8 cellular contexts compared by ENCODE assay signal in genomic region chr15:41559489-41560177, GRCh38. TPM values are rescaled to one million over a fixed set of nuclear protein-coding genes. Genes with fewer than 3 reads are reported as not detected.
A peak's percentile ranks its signal among the peaks of the same experiment; 100 is the strongest.
DNase-seq lines count a peak whose midpoint lies in the region; ATAC-seq and TF ChIP-seq lines count a peak whose summit lies in the region.

No MANE protein-coding gene starts in this region.

- H3K4me2 ChIP-seq in hepatocyte, result peak overlapping the region; percentile 97

- no peaks in the 10 kb centered on the region for H4K20me1 ChIP-seq in hepatocyte (ENCODE audit: insufficient read depth, poor library complexity, severe bottlenecking)

- no peak for TF ChIP-seq POLR2A in sigmoid colon (IDR thresholded peaks at IDR 0.05)

- peaks cover 56% of the 10 kb centered on the region for H3K4me1 ChIP-seq in hepatocyte (ENCODE audit: insufficient read depth)
- H3K4me1 ChIP-seq in sigmoid colon, result peaks cover 0 to 20% (median 17%) of the 10 kb centered on the region in 4 donors

- H3K79me2 ChIP-seq in hepatocyte, result peaks cover 23% of the 10 kb centered on the region

- H3K9me3 ChIP-seq in hepatocyte (ENCODE audit: low read depth) (no peaks in the 10 kb centered on the region), sigmoid colon (no peaks in the 10 kb centered on the region)

- H3K4me1 Mint-ChIP-seq in stimulated activated naive CD8-positive, alpha-beta T cell treated with anti-CD3 and anti-CD28 coated beads, Interleukin-15, Interleukin-2, amounts not matched to agents 100 ng/mL and 50 ng/mL, for 24 hours (ENCODE audit: low read depth), result peaks cover 19% of the 10 kb centered on the region
- peaks cover 20% of the 10 kb centered on the region for H3K4me1 Mint-ChIP-seq in activated T-helper 2 cell treated with anti-CD3 and anti-CD28 coated beads, Interferon-gamma antibody, Interleukin-2, Interleukin-4, amounts not matched to agents 10 μg/mL and 5 μg/mL and 100 μg/mL, durations not matched to agents 14 hours and 24 hours and 36 hours (ENCODE audit: low read depth)

- no peak for ATAC-seq in stimulated activated naive CD8-positive, alpha-beta T cell treated with anti-CD3 and anti-CD28 coated beads, Interleukin-15, Interleukin-2, amounts not matched to agents 100 U/mL and 50 U/mL, for 24 hours
- no peak for ATAC-seq in GM21825 (IDR thresholded peaks at IDR 0.05; ENCODE audit: unreplicated experiment)

- no peaks in the 10 kb centered on the region for H3K36me3 Mint-ChIP-seq in stimulated activated naive CD8-positive, alpha-beta T cell treated with anti-CD3 and anti-CD28 coated beads, Interleukin-15, Interleukin-2, amounts not matched to agents 100 ng/mL and 50 ng/mL, for 24 hours (ENCODE audit: low read depth)
- H3K36me3 Mint-ChIP-seq in activated T-helper 2 cell treated with anti-CD3 and anti-CD28 coated beads, Interferon-gamma antibody, Interleukin-2, Interleukin-4, amounts not matched to agents 10 μg/mL and 5 μg/mL and 100 μg/mL, durations not matched to agents 14 hours and 24 hours and 36 hours (ENCODE audit: low read depth), result no peaks in the 10 kb centered on the region

- H3K27me3 ChIP-seq in hepatocyte (no peaks in the 10 kb centered on the region), sigmoid colon (no peaks in the 10 kb centered on the region)

- H3K9me2 ChIP-seq in hepatocyte (replicated peaks; ENCODE audit: insufficient read depth), result no peaks in the 10 kb centered on the region

- H3K36me3 ChIP-seq in hepatocyte (replicated peaks; ENCODE audit: insufficient read depth, low read depth) (no peaks in the 10 kb centered on the region), sigmoid colon (no peaks in the 10 kb centered on the region)

- H2AFZ ChIP-seq in hepatocyte, result peak overlapping the region; percentile 61

- peak overlapping the region; percentile 69 for H3K4me3 Mint-ChIP-seq in stimulated activated naive CD8-positive, alpha-beta T cell treated with anti-CD3 and anti-CD28 coated beads, Interleukin-15, Interleukin-2, amounts not matched to agents 100 ng/mL and 50 ng/mL, for 24 hours
- peak overlapping the region; percentile 75 for H3K4me3 Mint-ChIP-seq in activated T-helper 2 cell treated with anti-CD3 and anti-CD28 coated beads, Interferon-gamma antibody, Interleukin-2, Interleukin-4, amounts not matched to agents 10 μg/mL and 5 μg/mL and 100 μg/mL, durations not matched to agents 14 hours and 24 hours and 36 hours (ENCODE audit: low read depth)

- TF ChIP-seq CTCF in hepatocyte (IDR thresholded peaks at IDR 0.05; ENCODE audit: poor library complexity) (no peak), sigmoid colon (IDR thresholded peaks at IDR 0.05) (no peak)

- peak overlapping the region; percentile 86 for H3K4me3 ChIP-seq in hepatocyte
- H3K4me3 ChIP-seq in sigmoid colon, result peak overlapping the region; percentile 31 to 84 (median 66)

- H3K27me3 Mint-ChIP-seq in stimulated activated naive CD8-positive, alpha-beta T cell treated with anti-CD3 and anti-CD28 coated beads, Interleukin-15, Interleukin-2, amounts not matched to agents 100 ng/mL and 50 ng/mL, for 24 hours, result peaks cover 25% of the 10 kb centered on the region
- H3K27me3 Mint-ChIP-seq in activated T-helper 2 cell treated with anti-CD3 and anti-CD28 coated beads, Interferon-gamma antibody, Interleukin-2, Interleukin-4, amounts not matched to agents 10 μg/mL and 5 μg/mL and 100 μg/mL, durations not matched to agents 14 hours and 24 hours and 36 hours (ENCODE audit: low read depth), result peaks cover 39% of the 10 kb centered on the region

- 3% methylated on average over 18 of the region's 32 CpGs for WGBS in hepatocyte (ENCODE audit: low lambda C conversion rate, missing lambda C conversion rate)
- WGBS in sigmoid colon, 2 donors, result 6 to 9% methylated on average over 32 of the region's 32 CpGs

- no peak for TF ChIP-seq EP300 in sigmoid colon (IDR thresholded peaks at IDR 0.05)

- H3K9me3 Mint-ChIP-seq in stimulated activated naive CD8-positive, alpha-beta T cell treated with anti-CD3 and anti-CD28 coated beads, Interleukin-15, Interleukin-2, amounts not matched to agents 100 ng/mL and 50 ng/mL, for 24 hours, result no peaks in the 10 kb centered on the region
- H3K9me3 Mint-ChIP-seq in activated T-helper 2 cell treated with anti-CD3 and anti-CD28 coated beads, Interferon-gamma antibody, Interleukin-2, Interleukin-4, amounts not matched to agents 10 μg/mL and 5 μg/mL and 100 μg/mL, durations not matched to agents 14 hours and 24 hours and 36 hours, result no peaks in the 10 kb centered on the region

- H3K27ac ChIP-seq in hepatocyte (peak overlapping the region; percentile 80), sigmoid colon (peak overlapping the region; percentile 9 to 66 (median 56))

- peak overlapping the region; percentile 52 for H3K27ac Mint-ChIP-seq in stimulated activated naive CD8-positive, alpha-beta T cell treated with anti-CD3 and anti-CD28 coated beads, Interleukin-15, Interleukin-2, amounts not matched to agents 100 ng/mL and 50 ng/mL, for 24 hours
- H3K27ac Mint-ChIP-seq in activated T-helper 2 cell treated with anti-CD3 and anti-CD28 coated beads, Interferon-gamma antibody, Interleukin-2, Interleukin-4, amounts not matched to agents 10 μg/mL and 5 μg/mL and 100 μg/mL, durations not matched to agents 14 hours and 24 hours and 36 hours, result no peak overlapping the region

- DNase-seq in stimulated activated naive CD8-positive, alpha-beta T cell treated with anti-CD3 and anti-CD28 coated beads, Interleukin-15, Interleukin-2, amounts not matched to agents 100 U/mL and 50 U/mL, for 24 hours, result no peak
- no peak for DNase-seq in activated T-helper 2 cell treated with anti-CD3 and anti-CD28 coated beads, Interferon-gamma antibody, Interleukin-2, Interleukin-4, amounts not matched to agents 10 μg/mL and 5 μg/mL and 100 μg/mL, durations not matched to agents 14 hours and 24 hours and 36 hours (ENCODE audit: low spot score)
- DNase-seq in hepatocyte (ENCODE audit: low spot score), result peak; percentile 45
- no peak for DNase-seq in sigmoid colon
- DNase-seq in RPMI8226, result no peak
- no peak for DNase-seq in islet precursor cell

- intact Hi-C loops in activated T-helper 2 cell treated with anti-CD3 and anti-CD28 coated beads, Interferon-gamma antibody, Interleukin-2, Interleukin-4, amounts not matched to agents 10 μg/mL and 5 μg/mL and 100 μg/mL, durations not matched to agents 14 hours and 24 hours and 36 hours (cut with micrococcal nuclease), result loop anchor here (5.0 kb wide), 2 partner anchors 213 to 253 kb away; partner anchors contain the start of gene MAPKBP1
- intact Hi-C loops in sigmoid colon (cut with DNase I), result loop anchor here (2.0 to 5.0 kb wide), 3 partner anchors 25 to 103 kb away; partner anchors contain the start of gene MGA

RNA-seq across cellular contexts. Expression of gene TYRO3, which starts 0.6 kb away (rescaled TPM):
- total RNA-seq in activated T-helper 2 cell treated with anti-CD3 and anti-CD28 coated beads, Interferon-gamma antibody, Interleukin-2, Interleukin-4, amounts not matched to agents 10 μg/mL and 5 μg/mL and 100 μg/mL, durations not matched to agents 14 hours and 24 hours and 36 hours, result 4.0 and 6.8 TPM in 2 replicates
- 65.8 and 71.0 TPM in 2 replicates for total RNA-seq in hepatocyte
- polyA plus RNA-seq in hepatocyte, result 99.8 and 109 TPM in 2 replicates
- total RNA-seq in sigmoid colon, result 1 to 10 TPM; 3.9 to 6.6 (median 4.3) TPM
- 1 to 10 TPM; 1.4 to 4.4 (median 1.8) TPM for polyA plus RNA-seq in sigmoid colon

RNA-seq across cellular contexts. Expression of gene RPAP1, which starts 15.6 kb away (rescaled TPM):
- 60.1 and 66.6 TPM in 2 replicates for total RNA-seq in activated T-helper 2 cell treated with anti-CD3 and anti-CD28 coated beads, Interferon-gamma antibody, Interleukin-2, Interleukin-4, amounts not matched to agents 10 μg/mL and 5 μg/mL and 100 μg/mL, durations not matched to agents 14 hours and 24 hours and 36 hours
- total RNA-seq in hepatocyte (15.9 and 16.3 TPM in 2 replicates), sigmoid colon (10 to 100 TPM; 13.8 to 22.2 (median 15.4) TPM)
- polyA plus RNA-seq in hepatocyte (26.5 and 29.3 TPM in 2 replicates), sigmoid colon (10 to 100 TPM in 1 of 3 donors, 1 to 10 TPM in 2; 4.2 to 18.8 (median 4.2) TPM)

RNA-seq across cellular contexts. Expression of gene LTK, which starts 46.0 kb away (rescaled TPM):
- 0.18 and 0.25 TPM in 2 replicates for total RNA-seq in activated T-helper 2 cell treated with anti-CD3 and anti-CD28 coated beads, Interferon-gamma antibody, Interleukin-2, Interleukin-4, amounts not matched to agents 10 μg/mL and 5 μg/mL and 100 μg/mL, durations not matched to agents 14 hours and 24 hours and 36 hours
- total RNA-seq in hepatocyte (0.83 and 1.6 TPM in 2 replicates), sigmoid colon (1 to 10 TPM in 3 of 4 donors, not detected in 1; 1.6 to 2.5 (median 1.8) TPM)
- polyA plus RNA-seq in hepatocyte (1.1 and 1.2 TPM in 2 replicates), sigmoid colon (1 to 10 TPM; 4.1 to 4.8 (median 4.6) TPM)
